Comparison of ENCODE assay signal across 1 cellular context in the genomic region with DNA sequence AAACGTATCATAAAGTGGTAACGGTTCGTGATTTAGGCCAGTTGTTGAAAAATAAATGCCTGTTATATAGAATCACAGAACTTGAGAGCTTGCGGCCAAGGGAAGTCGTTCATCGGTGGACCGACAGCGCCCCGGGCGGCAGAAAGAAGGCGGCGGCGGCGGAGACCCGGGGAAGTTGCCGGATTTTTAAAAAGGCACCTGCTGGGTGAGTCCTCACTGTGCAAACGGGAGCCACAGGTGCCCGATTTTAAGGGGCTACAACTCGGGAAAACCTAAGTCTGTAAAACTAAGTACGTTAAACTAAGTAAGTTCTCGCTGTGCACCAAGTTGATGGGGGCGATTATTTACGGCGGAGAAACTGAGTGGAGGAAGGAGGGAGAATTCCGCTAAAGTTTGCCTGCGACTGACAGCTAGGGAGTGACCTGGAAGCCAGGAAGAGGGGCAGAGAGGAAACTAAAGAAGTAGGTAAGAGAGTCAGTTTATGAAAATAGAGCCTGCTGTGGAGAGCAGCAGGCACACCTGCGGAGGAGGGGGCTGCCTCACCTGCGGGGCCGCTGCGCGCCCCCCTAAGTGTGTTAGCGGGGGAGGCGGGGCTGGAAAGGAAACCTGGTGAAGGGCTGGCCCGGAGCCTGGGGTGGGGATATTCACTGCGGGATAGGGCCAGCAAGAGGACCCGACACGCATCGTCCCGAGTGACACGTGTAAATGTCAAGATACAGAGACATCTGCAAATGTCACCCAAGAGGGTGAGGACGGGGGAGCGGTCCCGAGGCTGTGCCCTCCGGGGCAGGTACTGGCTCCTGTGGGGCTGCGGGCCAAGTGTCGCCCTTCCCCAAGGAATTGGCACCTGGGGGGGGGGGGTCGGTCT.
TF ChIP-seq lines count a peak whose summit lies in the region.

No MANE protein-coding gene starts in this region.

TF ChIP-seq in HEK293, 187 proteins besides CTCF, POLR2A, EP300 and RAD21 (continued from another document):
- TF ChIP-seq, protein P1, sequence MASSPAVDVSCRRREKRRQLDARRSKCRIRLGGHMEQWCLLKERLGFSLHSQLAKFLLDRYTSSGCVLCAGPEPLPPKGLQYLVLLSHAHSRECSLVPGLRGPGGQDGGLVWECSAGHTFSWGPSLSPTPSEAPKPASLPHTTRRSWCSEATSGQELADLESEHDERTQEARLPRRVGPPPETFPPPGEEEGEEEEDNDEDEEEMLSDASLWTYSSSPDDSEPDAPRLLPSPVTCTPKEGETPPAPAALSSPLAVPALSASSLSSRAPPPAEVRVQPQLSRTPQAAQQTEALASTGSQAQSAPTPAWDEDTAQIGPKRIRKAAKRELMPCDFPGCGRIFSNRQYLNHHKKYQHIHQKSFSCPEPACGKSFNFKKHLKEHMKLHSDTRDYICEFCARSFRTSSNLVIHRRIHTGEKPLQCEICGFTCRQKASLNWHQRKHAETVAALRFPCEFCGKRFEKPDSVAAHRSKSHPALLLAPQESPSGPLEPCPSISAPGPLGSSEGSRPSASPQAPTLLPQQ (tag by site-specific recombination; IDR thresholded peaks at IDR 0.05): peak; percentile 51; the same call in 1 of the 2 replicates
- TF ChIP-seq ZBTB8A (tag by site-specific recombination; IDR thresholded peaks at IDR 0.05) (peak; percentile 64), GLIS2 (tag by site-specific recombination; IDR thresholded peaks at IDR 0.05) (peak; percentile 64), FEZF1 (tag by site-specific recombination; IDR thresholded peaks at IDR 0.05) (no peak), ZNF16 (tag by site-specific recombination; IDR thresholded peaks at IDR 0.05; ENCODE audit: low read depth) (no peak), ZNF626 (tag by site-specific recombination; IDR thresholded peaks at IDR 0.05) (no peak), ZNF416 (tag by site-specific recombination; IDR thresholded peaks at IDR 0.05) (no peak), ZNF211 (tag by site-specific recombination; IDR thresholded peaks at IDR 0.05; ENCODE audit: low read depth) (no peak), SP3 (tag by site-specific recombination; IDR thresholded peaks at IDR 0.05) (no peak)
- TF ChIP-seq, protein P2, sequence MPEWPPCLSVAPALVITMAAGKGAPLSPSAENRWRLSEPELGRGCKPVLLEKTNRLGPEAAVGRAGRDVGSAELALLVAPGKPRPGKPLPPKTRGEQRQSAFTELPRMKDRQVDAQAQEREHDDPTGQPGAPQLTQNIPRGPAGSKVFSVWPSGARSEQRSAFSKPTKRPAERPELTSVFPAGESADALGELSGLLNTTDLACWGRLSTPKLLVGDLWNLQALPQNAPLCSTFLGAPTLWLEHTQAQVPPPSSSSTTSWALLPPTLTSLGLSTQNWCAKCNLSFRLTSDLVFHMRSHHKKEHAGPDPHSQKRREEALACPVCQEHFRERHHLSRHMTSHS (tag by site-specific recombination; IDR thresholded peaks at IDR 0.05): no peak
- TF ChIP-seq, protein P3, sequence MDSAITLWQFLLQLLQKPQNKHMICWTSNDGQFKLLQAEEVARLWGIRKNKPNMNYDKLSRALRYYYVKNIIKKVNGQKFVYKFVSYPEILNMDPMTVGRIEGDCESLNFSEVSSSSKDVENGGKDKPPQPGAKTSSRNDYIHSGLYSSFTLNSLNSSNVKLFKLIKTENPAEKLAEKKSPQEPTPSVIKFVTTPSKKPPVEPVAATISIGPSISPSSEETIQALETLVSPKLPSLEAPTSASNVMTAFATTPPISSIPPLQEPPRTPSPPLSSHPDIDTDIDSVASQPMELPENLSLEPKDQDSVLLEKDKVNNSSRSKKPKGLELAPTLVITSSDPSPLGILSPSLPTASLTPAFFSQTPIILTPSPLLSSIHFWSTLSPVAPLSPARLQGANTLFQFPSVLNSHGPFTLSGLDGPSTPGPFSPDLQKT (IDR thresholded peaks at IDR 0.05; ENCODE audit: borderline replicate concordance, low read depth, low read length): no peak
